Comparison of ENCODE assay signal across 17 cellular contexts in genomic region chr1:33758698-33759097, GRCh38.
A peak's percentile ranks its signal among the peaks of the same experiment; 100 is the strongest.
DNase-seq lines count a peak whose midpoint lies in the region; ATAC-seq and TF ChIP-seq lines count a peak whose summit lies in the region.
"Had no signal": no experiment of that assay in that cellular context is flagged by ENCODE, and none has a peak within 500 bp of the region (broad histone marks: within the 10 kb centered on the region; RNA-seq: fewer than 3 reads in every experiment).

No MANE protein-coding gene starts in this region.

- intact Hi-C loops in left ventricle myocardium inferior (cut with micrococcal nuclease) = no loop called here
- intact Hi-C loops in testis (cut with DNase I; ENCODE audit: low total_unique reads) = no loop called here

- no peaks in the 10 kb centered on the region for H3K27me3 ChIP-seq in adipocyte (replicated peaks; ENCODE audit: control insufficient read depth, insufficient read depth, low read length)
- H3K27me3 ChIP-seq in left ventricle myocardium inferior (ENCODE audit: low read depth) = no peaks in the 10 kb centered on the region
- no peaks in the 10 kb centered on the region for H3K27me3 ChIP-seq in testis
- no peaks in the 10 kb centered on the region for H3K27me3 ChIP-seq in trophoblast cell (ENCODE audit: insufficient read depth, low read length)
- H3K27me3 ChIP-seq: brain microvascular endothelial cell, upper lobe of right lung had no signal

- no peak overlapping the region for H2AFZ ChIP-seq in trophoblast cell (ENCODE audit: insufficient read depth, low read length, poor library complexity)

- H4K12ac ChIP-seq in trophoblast cell (ENCODE audit: low read depth, low read length) = no peak overlapping the region

- H3K79me2 ChIP-seq in trophoblast cell (ENCODE audit: control insufficient read depth, insufficient read depth, low read length, poor library complexity) = no peaks in the 10 kb centered on the region

- H3K4me1 ChIP-seq in adipocyte (ENCODE audit: control insufficient read depth, insufficient read depth, low read length) = peaks cover 39% of the 10 kb centered on the region
- peaks cover 17% of the 10 kb centered on the region for H3K4me1 ChIP-seq in left ventricle myocardium inferior
- H3K4me1 ChIP-seq in testis = peaks cover 6% of the 10 kb centered on the region
- H3K4me1 ChIP-seq in trophoblast cell (ENCODE audit: control insufficient read depth in 1 of 2, insufficient read depth in 2 of 2, low read length in 2 of 2) = no peaks in the 10 kb centered on the region

- no peak overlapping the region for H2BK120ac ChIP-seq in trophoblast cell (ENCODE audit: insufficient read depth, low read length, poor library complexity)

- no peak overlapping the region for H4K8ac ChIP-seq in trophoblast cell (ENCODE audit: low read depth, low read length)

- H2AK5ac ChIP-seq in trophoblast cell (ENCODE audit: low read length) = no peak overlapping the region

- no peak overlapping the region for H2BK12ac ChIP-seq in trophoblast cell (ENCODE audit: low read length)

- H3K79me1 ChIP-seq in trophoblast cell (ENCODE audit: low read length) = no peaks in the 10 kb centered on the region

- no peak overlapping the region for H3K23ac ChIP-seq in trophoblast cell (ENCODE audit: low read length)

- no peaks in the 10 kb centered on the region for H3K9me3 ChIP-seq in adipocyte (ENCODE audit: control insufficient read depth, low read length)
- peaks cover 2% of the 10 kb centered on the region for H3K9me3 ChIP-seq in left ventricle myocardium inferior (replicated peaks)
- H3K9me3 ChIP-seq in testis = no peaks in the 10 kb centered on the region
- H3K9me3 ChIP-seq in trophoblast cell (ENCODE audit: insufficient read depth, low read depth, low read length) = peaks cover 2% of the 10 kb centered on the region
- H3K9me3 ChIP-seq: upper lobe of right lung had no signal

- H3K4ac ChIP-seq in trophoblast cell (ENCODE audit: low read depth, low read length) = no peak overlapping the region

- WGBS in testis, 2 donors = 32 to 41% methylated on average over 5 of the region's 5 CpGs
- WGBS in trophoblast cell (ENCODE audit: extremely low coverage, insufficient coverage, insufficient read length) = no CpG with 5 or more reads among the region's 5 CpGs

- no peak overlapping the region for H3K14ac ChIP-seq in trophoblast cell (ENCODE audit: low read length)

- H3K36me3 ChIP-seq in adipocyte (ENCODE audit: control insufficient read depth, insufficient read depth, low read length, severe bottlenecking) (no peaks in the 10 kb centered on the region), left ventricle myocardium inferior (no peaks in the 10 kb centered on the region), testis (ENCODE audit: low read depth, missing control alignments) (no peaks in the 10 kb centered on the region), trophoblast cell (ENCODE audit: control insufficient read depth in 1 of 2, insufficient read depth in 2 of 2, low read length in 2 of 2) (no peaks in the 10 kb centered on the region)
- H3K36me3 ChIP-seq: brain microvascular endothelial cell, upper lobe of right lung had no signal

- H3K9ac ChIP-seq in adipocyte (ENCODE audit: low read length) (no peak overlapping the region), trophoblast cell (ENCODE audit: low read length) (no peak overlapping the region)

- peak overlapping the region; percentile 2 for H3K4me3 ChIP-seq in adipocyte (ENCODE audit: low read length)
- no peak overlapping the region for H3K4me3 ChIP-seq in left ventricle myocardium inferior
- no peak overlapping the region for H3K4me3 ChIP-seq in testis
- H3K4me3 ChIP-seq in trophoblast cell (ENCODE audit: low read depth, low read length) = no peak overlapping the region
- H3K4me3 ChIP-seq: SK-N-MC, upper lobe of right lung had no signal

- ATAC-seq in GM21619 (IDR thresholded peaks at IDR 0.05; ENCODE audit: unreplicated experiment) (no peak), HG03196 (IDR thresholded peaks at IDR 0.05; ENCODE audit: unreplicated experiment) (no peak)
- ATAC-seq: effector memory CD8-positive, alpha-beta T cell; upper lobe of right lung had no signal

- H3K4me2 ChIP-seq in trophoblast cell (ENCODE audit: low read length) = no peak overlapping the region

- no peak overlapping the region for H2BK5ac ChIP-seq in trophoblast cell (ENCODE audit: low read depth, low read length, poor library complexity)

- in situ Hi-C loops in G401 (cut with HindIII; ENCODE audit: low sequenced_read_pairs) = no loop called here

- H3K27ac ChIP-seq in left ventricle myocardium inferior (replicated peaks) = peak overlapping the region; percentile 51
- no peak overlapping the region for H3K27ac ChIP-seq in testis
- no peak overlapping the region for H3K27ac ChIP-seq in trophoblast cell (ENCODE audit: low read depth, low read length)
- H3K27ac ChIP-seq: brain microvascular endothelial cell, SK-N-MC, upper lobe of right lung had no signal

- H3K18ac ChIP-seq in trophoblast cell (ENCODE audit: low read length) = no peak overlapping the region

- TF ChIP-seq CTCF in left ventricle myocardium inferior (IDR thresholded peaks at IDR 0.05; ENCODE audit: borderline replicate concordance) = no peak
- no peak for TF ChIP-seq CTCF in testis (IDR thresholded peaks at IDR 0.05)
- no peak for TF ChIP-seq CTCF in GM20000 (IDR thresholded peaks at IDR 0.05; ENCODE audit: extremely low read depth, missing control alignments)

- no peak for TF ChIP-seq POLR2A in testis (IDR thresholded peaks at IDR 0.05)

- DNase-seq in G401 (ENCODE audit: low spot score) (peak; percentile 37), adipocyte (ENCODE audit: low read depth) (peak; percentile 11), left ventricle myocardium inferior (peak; percentile 33), testis (peak; percentile 68), GM20000 (ENCODE audit: low spot score) (no peak), trophoblast cell (no peak)
- DNase-seq: activated gamma-delta T cell; brain microvascular endothelial cell; effector memory CD8-positive, alpha-beta T cell; KBM-7; naive B cell; NCI-H1436; stimulated activated CD8-positive, alpha-beta memory T cell treated with anti-CD3 and anti-CD28 coated beads, Interleukin-4, amount 100 ng/mL, for 48 hours; upper lobe of right lung had no signal

- no peak overlapping the region for H4K91ac ChIP-seq in trophoblast cell (ENCODE audit: low read depth, low read length)

Comparison
In these comparisons a context has a peak if more than half of its experiments do, and no peak if none do; other contexts are left out.
1. DNase-seq: peak in G401 (single experiment), adipocyte (single experiment), left ventricle myocardium inferior (single experiment) and testis (single experiment); none in GM20000 (single experiment) and trophoblast cell (0 of 2).